In the genomic region with DNA sequence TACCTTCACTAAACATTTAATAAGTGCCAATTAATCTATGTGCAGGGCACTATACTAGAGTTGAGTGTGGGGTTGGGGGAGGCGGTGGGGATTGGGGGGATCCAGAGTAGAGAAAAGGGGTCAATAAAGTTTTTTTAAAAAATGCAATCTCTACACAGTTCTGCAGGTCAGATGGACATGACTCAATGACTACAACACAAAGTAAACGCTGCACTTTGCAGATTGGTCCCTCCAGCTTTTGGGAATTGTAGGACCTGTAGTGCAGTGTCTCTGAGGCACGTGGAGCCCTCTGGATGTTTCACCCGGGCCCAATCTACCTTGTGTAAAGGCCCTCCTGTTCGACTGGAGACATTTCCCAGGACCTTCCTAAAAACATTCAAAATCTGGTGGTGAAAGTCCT, we compare ENCODE assay signal across 17 cellular contexts.
"Had no signal": no experiment of that assay in that cellular context is flagged by ENCODE, and none has a peak within 500 bp of the region (broad histone marks: within the 10 kb centered on the region; RNA-seq: fewer than 3 reads in every experiment).

No MANE protein-coding gene starts in this region.

- H3K36me3 ChIP-seq: colonic mucosa, neutrophil, stomach, thoracic aorta, transverse colon had no signal

- DNase-seq: colonic mucosa; dermis blood vessel endothelial cell; erythroblast; foreskin keratinocyte; left colon; left ventricle myocardium superior; naive thymus-derived CD4-positive, alpha-beta T cell; nephron progenitor cell; small intestine; stimulated activated CD4-positive, alpha-beta T cell treated with anti-CD3 and anti-CD28 coated beads, Interleukin-12 subunit alpha, Interleukin-12 subunit beta, amount 100 ng/mL, for 4 hours; stimulated activated naive CD4-positive, alpha-beta T cell; stomach; substantia nigra had no signal

- H3K27ac ChIP-seq: colonic mucosa, foreskin keratinocyte, neutrophil, stomach, thoracic aorta had no signal

- H3K9me3 ChIP-seq: colonic mucosa, neutrophil, stomach, thoracic aorta, transverse colon had no signal

- H3K4me3 ChIP-seq: colonic mucosa, lung, stomach, thoracic aorta, transverse colon had no signal

- H3K27me3 ChIP-seq: colonic mucosa, neutrophil, stomach, transverse colon had no signal

- H3K4me1 ChIP-seq: foreskin keratinocyte had no signal

- ATAC-seq: foreskin keratinocyte; left colon; left ventricle myocardium superior; naive thymus-derived CD4-positive, alpha-beta T cell had no signal
